2 cellular contexts compared by ENCODE assay signal in the genomic region with DNA sequence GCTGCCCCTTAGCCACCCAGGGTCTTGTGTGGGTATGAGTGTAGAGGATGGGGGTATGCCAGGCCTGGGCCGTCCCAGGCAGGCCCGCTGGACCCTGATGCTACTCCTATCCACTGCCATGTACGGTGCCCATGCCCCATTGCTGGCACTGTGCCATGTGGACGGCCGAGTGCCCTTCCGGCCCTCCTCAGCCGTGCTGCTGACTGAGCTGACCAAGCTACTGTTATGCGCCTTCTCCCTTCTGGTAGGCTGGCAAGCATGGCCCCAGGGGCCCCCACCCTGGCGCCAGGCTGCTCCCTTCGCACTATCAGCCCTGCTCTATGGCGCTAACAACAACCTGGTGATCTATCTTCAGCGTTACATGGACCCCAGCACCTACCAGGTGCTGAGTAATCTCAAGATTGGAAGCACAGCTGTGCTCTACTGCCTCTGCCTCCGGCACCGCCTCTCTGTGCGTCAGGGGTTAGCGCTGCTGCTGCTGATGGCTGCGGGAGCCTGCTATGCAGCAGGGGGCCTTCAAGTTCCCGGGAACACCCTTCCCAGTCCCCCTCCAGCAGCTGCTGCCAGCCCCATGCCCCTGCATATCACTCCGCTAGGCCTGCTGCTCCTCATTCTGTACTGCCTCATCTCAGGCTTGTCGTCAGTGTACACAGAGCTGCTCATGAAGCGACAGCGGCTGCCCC.
TF ChIP-seq lines count a peak whose summit lies in the region.

No MANE protein-coding gene starts in this region.

TF ChIP-seq in IMR-90, 13 proteins besides CTCF, POLR2A, EP300 and RAD21:
- TF ChIP-seq, protein P1, sequence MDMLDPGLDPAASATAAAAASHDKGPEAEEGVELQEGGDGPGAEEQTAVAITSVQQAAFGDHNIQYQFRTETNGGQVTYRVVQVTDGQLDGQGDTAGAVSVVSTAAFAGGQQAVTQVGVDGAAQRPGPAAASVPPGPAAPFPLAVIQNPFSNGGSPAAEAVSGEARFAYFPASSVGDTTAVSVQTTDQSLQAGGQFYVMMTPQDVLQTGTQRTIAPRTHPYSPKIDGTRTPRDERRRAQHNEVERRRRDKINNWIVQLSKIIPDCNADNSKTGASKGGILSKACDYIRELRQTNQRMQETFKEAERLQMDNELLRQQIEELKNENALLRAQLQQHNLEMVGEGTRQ (IDR thresholded peaks at IDR 0.05; ENCODE audit: low read depth, low read length): no peak
- no peak for TF ChIP-seq SMC3 (IDR thresholded peaks at IDR 0.05; ENCODE audit: low read depth, low read length)
- no peak for TF ChIP-seq CEBPB (IDR thresholded peaks at IDR 0.05; ENCODE audit: low read depth, low read length)
- no peak for TF ChIP-seq MAZ (IDR thresholded peaks at IDR 0.05; ENCODE audit: borderline replicate concordance, low read depth, low read length)
- no peak for TF ChIP-seq MAFK (IDR thresholded peaks at IDR 0.05; ENCODE audit: low read depth, low read length)
- no peak for TF ChIP-seq RFX5 (IDR thresholded peaks at IDR 0.05; ENCODE audit: low read depth, low read length)

TF ChIP-seq in GM12878, 131 proteins besides CTCF, POLR2A, EP300 and RAD21:
- TF ChIP-seq CBX5 (IDR thresholded peaks at IDR 0.05; ENCODE audit: low read depth): no peak
- TF ChIP-seq SUPT20H (IDR thresholded peaks at IDR 0.05; ENCODE audit: borderline replicate concordance, control insufficient read depth, low read depth, low read length): no peak
- no peak for TF ChIP-seq TAF1 (IDR thresholded peaks at IDR 0.05; ENCODE audit: borderline replicate concordance, low read depth, low read length)
- no peak for TF ChIP-seq JUNB (IDR thresholded peaks at IDR 0.05)
- TF ChIP-seq, protein P2, sequence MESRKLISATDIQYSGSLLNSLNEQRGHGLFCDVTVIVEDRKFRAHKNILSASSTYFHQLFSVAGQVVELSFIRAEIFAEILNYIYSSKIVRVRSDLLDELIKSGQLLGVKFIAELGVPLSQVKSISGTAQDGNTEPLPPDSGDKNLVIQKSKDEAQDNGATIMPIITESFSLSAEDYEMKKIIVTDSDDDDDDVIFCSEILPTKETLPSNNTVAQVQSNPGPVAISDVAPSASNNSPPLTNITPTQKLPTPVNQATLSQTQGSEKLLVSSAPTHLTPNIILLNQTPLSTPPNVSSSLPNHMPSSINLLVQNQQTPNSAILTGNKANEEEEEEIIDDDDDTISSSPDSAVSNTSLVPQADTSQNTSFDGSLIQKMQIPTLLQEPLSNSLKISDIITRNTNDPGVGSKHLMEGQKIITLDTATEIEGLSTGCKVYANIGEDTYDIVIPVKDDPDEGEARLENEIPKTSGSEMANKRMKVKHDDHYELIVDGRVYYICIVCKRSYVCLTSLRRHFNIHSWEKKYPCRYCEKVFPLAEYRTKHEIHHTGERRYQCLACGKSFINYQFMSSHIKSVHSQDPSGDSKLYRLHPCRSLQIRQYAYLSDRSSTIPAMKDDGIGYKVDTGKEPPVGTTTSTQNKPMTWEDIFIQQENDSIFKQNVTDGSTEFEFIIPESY (IDR thresholded peaks at IDR 0.05): 0 out of 2 replicates have a peak, but pooled peaks have one; percentile 53
- TF ChIP-seq MYB (IDR thresholded peaks at IDR 0.05; ENCODE audit: borderline replicate concordance, low read depth, low read length): no peak
